ENCODE assay signal across 8 cellular contexts in the genomic region with DNA sequence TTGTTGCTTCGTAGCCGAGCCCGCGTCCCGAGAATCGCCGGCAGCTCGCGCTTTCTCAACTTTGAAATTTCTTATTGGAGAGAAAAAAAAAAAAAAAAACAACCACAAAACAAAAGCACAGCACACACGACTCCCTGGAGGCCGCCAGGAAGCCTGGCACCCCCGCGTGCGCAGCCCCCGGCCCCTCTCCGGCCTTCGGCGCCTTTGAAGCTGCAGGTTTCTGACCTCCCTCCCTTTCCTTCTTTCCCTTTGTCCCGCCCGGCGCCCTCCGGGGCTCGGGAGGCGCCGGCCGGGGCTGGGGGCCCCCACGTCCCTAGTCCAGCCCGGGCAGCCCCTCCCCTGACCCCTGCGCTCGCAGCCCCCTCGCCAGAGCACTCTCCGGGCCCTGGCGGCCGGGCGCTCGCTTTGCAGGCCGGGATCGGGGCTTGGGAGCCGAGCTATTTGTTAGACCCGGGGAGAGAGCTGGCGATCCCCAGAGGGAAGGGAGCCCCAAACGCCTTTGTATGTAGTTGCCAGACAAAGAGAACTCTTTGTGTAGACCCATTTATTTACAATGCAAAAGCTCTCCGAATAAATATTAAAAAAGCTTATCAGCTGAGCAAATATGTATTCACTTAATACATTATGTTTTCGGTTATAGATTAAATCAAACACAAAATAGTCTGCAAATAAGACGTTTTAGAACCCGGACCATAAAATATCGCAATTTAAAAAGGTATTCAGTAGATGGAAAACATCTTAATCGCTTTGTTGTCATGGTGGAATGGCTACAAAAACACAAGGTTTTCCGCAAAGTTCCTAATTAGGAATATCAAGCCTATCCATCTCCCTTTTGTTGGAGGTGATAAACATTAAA. TPM values are rescaled to one million over a fixed set of nuclear protein-coding genes. Genes with fewer than 3 reads are reported as not detected.
DNase-seq lines count a peak whose midpoint lies in the region; ATAC-seq, FAIRE-seq and TF ChIP-seq lines count a peak whose summit lies in the region.

No MANE protein-coding gene starts in this region.

- peak in 4 of 6 experiments; percentile 14 to 33 (median 20) for TF ChIP-seq CTCF in adrenal gland (IDR thresholded peaks at IDR 0.05)

- WGBS in adrenal gland, 4 donors, result 18 to 36% (median 23%) methylated on average over 32 to 49 of the region's 49 CpGs
- 1 to 2% (median 2%) methylated on average over 44 to 49 of the region's 49 CpGs for WGBS in small intestine, 3 donors

- no peak for FAIRE-seq in small intestine (lab: Jason Lieb, UNC)

- H3K27ac ChIP-seq in adrenal gland, result peak overlapping the region; percentile 48 to 96 (median 94)
- peak overlapping the region; percentile 88 to 90 for H3K27ac ChIP-seq in small intestine (ENCODE audit: low read depth in 1 of 2, low read length in 1 of 2)

- TF ChIP-seq POLR2A in adrenal gland (IDR thresholded peaks at IDR 0.05), result no peak

- intact Hi-C loops in adrenal gland (cut with DNase I), result loop anchor here (10.0 kb wide), 2 partner anchors 87 to 103 kb away; a partner anchor contains a TSS

- no peaks in the 10 kb centered on the region for H3K27me3 ChIP-seq in adrenal gland
- H3K27me3 ChIP-seq in iPS-15b (ENCODE audit: control insufficient read depth, insufficient read depth, low read length), result peaks cover 59% of the 10 kb centered on the region
- peaks cover 0 to 3% of the 10 kb centered on the region in 2 donors for H3K27me3 ChIP-seq in small intestine (ENCODE audit: control insufficient read depth in 2 of 2, insufficient read depth in 2 of 2, low read length in 2 of 2)

- H3K9ac ChIP-seq in iPS-15b (ENCODE audit: low read depth, low read length), result peak overlapping the region; percentile 54

- ATAC-seq in GM21367 (IDR thresholded peaks at IDR 0.05; ENCODE audit: unreplicated experiment) (no peak), GM18870 (IDR thresholded peaks at IDR 0.05; ENCODE audit: unreplicated experiment) (no peak)

- no peaks in the 10 kb centered on the region for H3K36me3 ChIP-seq in adrenal gland (replicated peaks in 1 of 2)
- no peaks in the 10 kb centered on the region for H3K36me3 ChIP-seq in iPS-15b (ENCODE audit: control insufficient read depth, insufficient read depth, low read length)
- H3K36me3 ChIP-seq in small intestine (ENCODE audit: control insufficient read depth in 2 of 2, insufficient read depth in 2 of 2, low read length in 2 of 2), result no peaks in the 10 kb centered on the region

- DNase-seq in NCI-H82 (lab: John Stamatoyannopoulos, UW) (peak; percentile 57), NCI-H82 treated with DMSO at 0.1 percent for 48 hours (lab: John Stamatoyannopoulos, UW; ENCODE audit: unreplicated experiment) (no peak), NCI-H1105 (lab: John Stamatoyannopoulos, UW) (peak; percentile 45), adrenal gland (peak in 1 of 7 donors; percentile 49), small intestine (peak; percentile 59)

- H3K4me3 ChIP-seq in adrenal gland, result peak overlapping the region in 2 of 4 donors; percentile 61 to 96
- H3K4me3 ChIP-seq in iPS-15b (ENCODE audit: low read depth, low read length), result peak overlapping the region; percentile 45
- H3K4me3 ChIP-seq in small intestine (ENCODE audit: low read depth in 1 of 2, low read length in 2 of 2), result peak overlapping the region; percentile 78 to 79

- no peaks in the 10 kb centered on the region for H3K9me3 ChIP-seq in adrenal gland (replicated peaks in 1 of 3)
- H3K9me3 ChIP-seq in iPS-15b (ENCODE audit: control insufficient read depth, insufficient read depth, low read length), result no peaks in the 10 kb centered on the region
- H3K9me3 ChIP-seq in small intestine (ENCODE audit: control insufficient read depth, low read depth), result no peaks in the 10 kb centered on the region

- peaks cover 23 to 34% of the 10 kb centered on the region in 2 donors for H3K4me1 ChIP-seq in adrenal gland (replicated peaks in 1 of 2)
- peaks cover 4% of the 10 kb centered on the region for H3K4me1 ChIP-seq in iPS-15b (ENCODE audit: control insufficient read depth, insufficient read depth, low read length)
- peaks cover 0 to 8% of the 10 kb centered on the region in 2 donors for H3K4me1 ChIP-seq in small intestine (ENCODE audit: control insufficient read depth in 2 of 2, insufficient read depth in 1 of 2, low read depth in 1 of 2, low read length in 1 of 2)

RNA-seq across cellular contexts. Expression of a gene that starts 2.3 kb away (rescaled TPM):
- total RNA-seq in adrenal gland, result 10 to 100 TPM; 13.0 to 35.3 (median 19.2) TPM
- 10 to 100 TPM in 2 of 3 donors, 1 to 10 TPM in 1; 2.1 to 68.0 (median 18.2) TPM for polyA plus RNA-seq in adrenal gland
- 10 to 100 TPM in 1 of 3 donors, 1 to 10 TPM in 2; 2.2 to 13.4 (median 6.3) TPM for polyA plus RNA-seq in small intestine
